20 cellular contexts compared by ENCODE assay signal in the genomic region with DNA sequence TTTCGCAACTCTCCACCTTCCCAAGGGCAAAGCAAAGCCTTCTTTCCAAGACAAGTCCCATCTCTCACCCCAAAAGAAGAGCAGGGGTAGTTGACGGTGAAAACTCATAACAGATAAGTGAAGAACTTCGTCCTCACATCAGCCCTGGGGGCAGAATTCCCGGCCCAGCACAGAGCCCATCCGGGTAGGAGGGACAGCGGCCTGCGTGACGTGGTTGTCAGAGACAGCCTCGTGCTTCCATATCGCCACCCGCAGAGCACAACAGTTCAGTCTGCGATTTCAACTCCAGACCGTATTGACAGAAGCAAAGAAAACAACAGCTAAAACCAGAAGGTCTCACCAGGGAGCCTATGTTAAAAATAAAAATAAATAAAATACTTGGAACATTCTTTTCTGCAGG.
"Had no signal": no experiment of that assay in that cellular context is flagged by ENCODE, and none has a peak within 500 bp of the region (broad histone marks: within the 10 kb centered on the region; RNA-seq: fewer than 3 reads in every experiment).

No MANE protein-coding gene starts in this region.

- H3K4me3 Mint-ChIP-seq: activated B cell treated with CpG ODN at 0.5 μM for 24 hours; activated CD4-positive, alpha-beta T cell treated with anti-CD3 and anti-CD28 coated beads, Interleukin-2, amount 10 ng/mL, durations not matched to agents 24 days and 14 days; activated CD8-positive, alpha-beta T cell treated with anti-CD3 and anti-CD28 coated beads for 36 hours; activated naive CD4-positive, alpha-beta T cell treated with anti-CD3 and anti-CD28 coated beads, Interleukin-2, amount 10 ng/mL, durations not matched to agents 7 days and 5 days; activated naive CD8-positive, alpha-beta T cell treated with anti-CD3 and anti-CD28 coated beads, Interleukin-2, amount 50 U/mL, for 24 hours; activated T-cell treated with anti-CD3 and anti-CD28 coated beads, Interleukin-2, amount 50 U/mL, for 4 hours; mesothelial cell of epicardium; natural killer cell treated with Interleukin-12 subunit alpha and Interleukin-12 subunit beta and Interleukin-15 and Interleukin-18, amount 100 ng/mL, for 72 hours; stimulated activated naive CD8-positive, alpha-beta T cell treated with anti-CD3 and anti-CD28 coated beads, Interleukin-15, Interleukin-2, amounts not matched to agents 100 ng/mL and 50 ng/mL, for 24 hours; T-helper 2 cell treated with Interferon-gamma antibody and Interleukin-4, amounts not matched to agents 5 μg/mL and 100 μg/mL, for 36 hours had no signal

- H3K4me3 ChIP-seq: lung, suprapubic skin, upper lobe of left lung had no signal

- H3K4me1 Mint-ChIP-seq: activated B cell treated with CpG ODN at 0.5 μM for 24 hours, mesothelial cell of epicardium had no signal

- H3K27ac Mint-ChIP-seq: activated B cell treated with CpG ODN at 0.5 μM for 24 hours; activated CD8-positive, alpha-beta T cell treated with anti-CD3 and anti-CD28 coated beads for 36 hours; activated naive CD4-positive, alpha-beta T cell treated with anti-CD3 and anti-CD28 coated beads, Interleukin-2, amount 10 ng/mL, durations not matched to agents 7 days and 5 days; activated naive CD8-positive, alpha-beta T cell treated with anti-CD3 and anti-CD28 coated beads, Interleukin-2, amount 50 U/mL, for 24 hours; mesothelial cell of epicardium; T-helper 2 cell treated with Interferon-gamma antibody and Interleukin-4, amounts not matched to agents 5 μg/mL and 100 μg/mL, for 36 hours had no signal

- H3K27me3 Mint-ChIP-seq: activated B cell treated with CpG ODN at 0.5 μM for 24 hours; activated CD4-positive, alpha-beta T cell treated with anti-CD3 and anti-CD28 coated beads, Interleukin-2, amount 10 ng/mL, durations not matched to agents 24 days and 14 days; activated naive CD8-positive, alpha-beta T cell treated with anti-CD3 and anti-CD28 coated beads, Interleukin-2, amount 50 U/mL, for 24 hours; natural killer cell treated with Interleukin-12 subunit alpha and Interleukin-12 subunit beta and Interleukin-15 and Interleukin-18, amount 100 ng/mL, for 72 hours had no signal

- H3K9me3 Mint-ChIP-seq: activated B cell treated with CpG ODN at 0.5 μM for 24 hours; activated CD8-positive, alpha-beta T cell treated with anti-CD3 and anti-CD28 coated beads for 36 hours; activated naive CD4-positive, alpha-beta T cell treated with anti-CD3 and anti-CD28 coated beads, Interleukin-2, amount 10 ng/mL, durations not matched to agents 7 days and 5 days; activated naive CD8-positive, alpha-beta T cell treated with anti-CD3 and anti-CD28 coated beads, Interleukin-2, amount 50 U/mL, for 24 hours; activated T-cell treated with anti-CD3 and anti-CD28 coated beads, Interleukin-2, amount 50 U/mL, for 4 hours; mesothelial cell of epicardium; natural killer cell treated with Interleukin-12 subunit alpha and Interleukin-12 subunit beta and Interleukin-15 and Interleukin-18, amount 100 ng/mL, for 72 hours; stimulated activated naive CD8-positive, alpha-beta T cell treated with anti-CD3 and anti-CD28 coated beads, Interleukin-15, Interleukin-2, amounts not matched to agents 100 ng/mL and 50 ng/mL, for 24 hours; T-helper 2 cell treated with Interferon-gamma antibody and Interleukin-4, amounts not matched to agents 5 μg/mL and 100 μg/mL, for 36 hours had no signal

- ATAC-seq: activated CD8-positive, alpha-beta T cell treated with anti-CD3 and anti-CD28 coated beads for 36 hours; activated naive CD8-positive, alpha-beta T cell treated with anti-CD3 and anti-CD28 coated beads, Interleukin-2, amount 50 U/mL, for 24 hours; activated T-cell treated with anti-CD3 and anti-CD28 coated beads, Interleukin-2, amount 50 U/mL, for 4 hours; natural killer cell treated with Interleukin-12 subunit alpha and Interleukin-12 subunit beta and Interleukin-15 and Interleukin-18, amount 100 ng/mL, for 72 hours had no signal

- H3K36me3 Mint-ChIP-seq: mesothelial cell of epicardium; natural killer cell treated with Interleukin-12 subunit alpha and Interleukin-12 subunit beta and Interleukin-15 and Interleukin-18, amount 100 ng/mL, for 72 hours had no signal

- DNase-seq: activated B cell treated with CpG ODN at 0.5 μM for 24 hours; activated CD8-positive, alpha-beta T cell treated with anti-CD3 and anti-CD28 coated beads for 36 hours; activated effector memory CD4-positive, alpha-beta T cell treated with Interleukin-2 at 50 U/mL for 16 hours; activated naive CD4-positive, alpha-beta T cell treated with anti-CD3 and anti-CD28 coated beads, Interleukin-2, amount 10 ng/mL, durations not matched to agents 7 days and 5 days; activated naive CD8-positive, alpha-beta T cell treated with anti-CD3 and anti-CD28 coated beads, Interleukin-2, amount 50 U/mL, for 24 hours; activated T-cell treated with anti-CD3 and anti-CD28 coated beads, Interleukin-2, amount 50 U/mL, for 4 hours; anterior cingulate cortex; foreskin fibroblast; glutamatergic neuron; hippocampal formation; retina; stimulated activated CD4-positive, alpha-beta T cell treated with anti-CD3 and anti-CD28 coated beads, Interleukin-2, amount 100 ng/mL, for 24 hours had no signal
